17 cellular contexts compared by ENCODE assay signal in the genomic region with DNA sequence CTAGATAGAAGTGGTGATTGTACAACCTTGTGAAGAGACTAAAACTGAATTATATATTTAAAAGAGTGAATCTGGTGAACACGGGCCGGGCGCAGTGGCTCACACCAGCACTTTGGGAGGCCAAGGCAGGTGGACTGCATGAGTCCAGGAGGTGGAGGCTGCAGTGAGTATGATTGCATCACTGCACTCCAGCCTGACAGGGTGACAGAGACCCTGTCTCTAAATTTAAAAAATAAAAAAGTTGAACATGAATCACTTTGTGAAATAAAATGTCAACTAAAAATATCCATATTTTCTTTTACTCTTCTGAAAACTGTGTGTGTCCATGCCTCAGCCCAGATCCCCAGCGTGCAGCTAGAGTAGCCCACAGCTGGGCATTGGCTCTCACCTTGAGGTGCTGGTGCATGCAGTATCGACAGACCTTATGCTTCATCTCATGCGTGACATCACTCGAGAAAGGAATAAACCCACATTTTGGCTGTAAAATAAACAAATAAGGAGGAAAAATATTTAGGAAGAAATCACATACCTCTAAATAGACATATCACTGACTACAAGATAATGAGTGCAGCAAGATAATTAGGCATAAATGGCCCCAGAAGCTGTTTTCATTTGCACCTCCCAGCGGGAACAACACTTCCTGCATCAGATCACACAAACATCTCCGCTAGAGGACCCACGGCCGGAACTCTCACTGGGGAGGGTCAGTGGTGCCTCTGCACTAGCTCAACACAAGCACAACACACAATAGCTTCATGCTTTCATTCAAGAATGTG. TPM values are rescaled to one million over a fixed set of nuclear protein-coding genes. Genes with fewer than 3 reads are reported as not detected.
A peak's percentile ranks its signal among the peaks of the same experiment; 100 is the strongest.
DNase-seq lines count a peak whose midpoint lies in the region; ATAC-seq, FAIRE-seq and TF ChIP-seq lines count a peak whose summit lies in the region.
"Had no signal": no experiment of that assay in that cellular context is flagged by ENCODE, and none has a peak within 500 bp of the region (broad histone marks: within the 10 kb centered on the region; RNA-seq: fewer than 3 reads in every experiment).

No MANE protein-coding gene starts in this region.

- H2AFZ ChIP-seq in HepG2 (ENCODE audit: low read length) = no peak overlapping the region
- H2AFZ ChIP-seq: GM23338 had no signal

- no peak overlapping the region for H3K9ac ChIP-seq in HepG2 (ENCODE audit: insufficient read depth, low read depth, low read length)

- 93% methylated on average over 8 of the region's 11 CpGs for WGBS in right lobe of liver (ENCODE audit: insufficient coverage, low coverage, low lambda C conversion rate, missing lambda C conversion rate)
- 97% methylated on average over 11 of the region's 11 CpGs for WGBS in HepG2 (ENCODE audit: low lambda C conversion rate)

- TF ChIP-seq EP300 in HepG2 (IDR thresholded peaks at IDR 0.05; ENCODE audit: low read depth in 2 of 2, low read length in 2 of 2) (no peak), HepG2 (CRISPR knock-in tag; IDR thresholded peaks at IDR 0.05; ENCODE audit: borderline replicate concordance) (no peak)

- no peak for TF ChIP-seq RAD21 in HepG2 (CRISPR knock-in tag; IDR thresholded peaks at IDR 0.05)

- CTCF ChIA-PET in HepG2 (lab: Yijun Ruan, JAX; ENCODE audit: low intra/inter-chr PET ratio, low total read pairs) = no interaction called here

- POLR2A ChIA-PET in HepG2 (lab: Yijun Ruan, JAX) = no interaction called here

- intact Hi-C loops in right lobe of liver (cut with DNase I) (no loop called here), HepG2 (cut with micrococcal nuclease; ENCODE audit: unreplicated experiment) (no loop called here)

- H3K27ac ChIP-seq in right lobe of liver (no peak overlapping the region), HepG2 (ENCODE audit: extremely low read length, insufficient read depth, low read length) (no peak overlapping the region)
- H3K27ac ChIP-seq: C4-2B, HL-60 had no signal

- ATAC-seq in right lobe of liver = peak in 2 of 4 donors; percentile 13 to 39
- ATAC-seq in HepG2 = no peak
- no peak for ATAC-seq in left lobe of liver
- ATAC-seq: GM12878 had no signal

- H3K27me3 ChIP-seq in right lobe of liver (no peaks in the 10 kb centered on the region), HepG2 (ENCODE audit: control insufficient read depth in 1 of 2, insufficient read depth in 2 of 2, low read length in 2 of 2) (no peaks in the 10 kb centered on the region)

- no TSS peak for BruUV-seq in HepG2 (replicated peaks; lab: Mats Ljungman, UMichigan)

- in situ Hi-C loops in HepG2 (cut with HindIII; ENCODE audit: extremely low pct_ligation_motif_present, low pct_unique_long_range_greater_than_20kb) = no loop called here

- H3K4me3 ChIP-seq in right lobe of liver = no peak overlapping the region
- no peak overlapping the region for H3K4me3 ChIP-seq in HepG2 (replicated peaks in 1 of 3; ENCODE audit: insufficient read depth in 1 of 3, low read depth in 2 of 3, low read length in 3 of 3)
- H3K4me3 ChIP-seq: GM12878, GM23338 had no signal

- TF ChIP-seq POLR2A in right lobe of liver (IDR thresholded peaks at IDR 0.05) (no peak), HepG2 (IDR thresholded peaks at IDR 0.05; ENCODE audit: insufficient read depth in 1 of 2, low read depth in 2 of 2, low read length in 2 of 2) (no peak)

- H3K4me1 ChIP-seq in right lobe of liver = peaks cover 0 to 7% (median 0%) of the 10 kb centered on the region in 4 donors
- H3K4me1 ChIP-seq in HepG2 (ENCODE audit: insufficient read depth, low read length) = 0 out of 2 replicates have a peak, but pooled peaks cover 7% of the 10 kb centered on the region

- H3K36me3 ChIP-seq in right lobe of liver = peaks cover 0 to 53% (median 15%) of the 10 kb centered on the region in 4 donors
- peaks cover 13 to 69% of the 10 kb centered on the region in 2 experiments for H3K36me3 ChIP-seq in HepG2 (replicated peaks in 1 of 2; ENCODE audit: control insufficient read depth in 1 of 2, insufficient read depth in 2 of 2, low read length in 2 of 2)

- no peaks in the 10 kb centered on the region for H3K79me2 ChIP-seq in HepG2 (ENCODE audit: insufficient read depth, low read length)

- no peak overlapping the region for H3K4me2 ChIP-seq in HepG2 (ENCODE audit: low read depth, low read length)
- H3K4me2 ChIP-seq: GM23338 had no signal

- FAIRE-seq in HepG2 (lab: Jason Lieb, UNC) = no peak
- FAIRE-seq: G401.6, GM12878, GM18507, HTR-8/SVneo had no signal

- DNase-seq in right lobe of liver = peak in 2 of 3 donors; percentile 16 to 31
- DNase-seq in HepG2 (ENCODE audit: low spot score) = no peak
- DNase-seq in left lobe of liver (ENCODE audit: low spot score) = peak; percentile 33
- DNase-seq in stimulated activated CD8-positive, alpha-beta memory T cell treated with anti-CD3 and anti-CD28 coated beads, Interleukin-4, amount 100 ng/mL, for 48 hours = peak; percentile 11
- no peak for DNase-seq in NCI-H2227 treated with DMSO at 0.1 percent for 48 hours (lab: John Stamatoyannopoulos, UW)
- no peak for DNase-seq in NCI-H1105 (lab: John Stamatoyannopoulos, UW)
- no peak for DNase-seq in NCI-H187 (lab: John Stamatoyannopoulos, UW)
- DNase-seq: DND-41; NCI-H187 treated with DMSO at 0.1 percent for 48 hours; NK-92 treated with Interleukin-12 subunit alpha and Interleukin-12 subunit beta, amount 100 ng/mL, for 24 hours had no signal

- H4K20me1 ChIP-seq in HepG2 (ENCODE audit: insufficient read depth, low read length) = no peaks in the 10 kb centered on the region

- H3K9me3 ChIP-seq in right lobe of liver = no peaks in the 10 kb centered on the region
- no peaks in the 10 kb centered on the region for H3K9me3 ChIP-seq in HepG2 (ENCODE audit: low read length)

- no peak for TF ChIP-seq CTCF in right lobe of liver (IDR thresholded peaks at IDR 0.05)
- TF ChIP-seq CTCF in HepG2 (CRISPR knock-in tag; IDR thresholded peaks at IDR 0.05) = no peak

TF ChIP-seq in HepG2, 621 proteins besides CTCF, POLR2A, EP300 and RAD21:
- TF ChIP-seq DMAP1 (CRISPR knock-in tag; IDR thresholded peaks at IDR 0.05) = no peak
- TF ChIP-seq ZNF678 (CRISPR knock-in tag; IDR thresholded peaks at IDR 0.05) = no peak
- TF ChIP-seq ZNF615 (CRISPR knock-in tag; IDR thresholded peaks at IDR 0.05; ENCODE audit: borderline replicate concordance) = no peak
- no peak for TF ChIP-seq ATF7-NPFF (CRISPR knock-in tag; IDR thresholded peaks at IDR 0.05; ENCODE audit: low read depth)
- no peak for TF ChIP-seq ZFP37 (CRISPR knock-in tag; IDR thresholded peaks at IDR 0.05; ENCODE audit: borderline replicate concordance)
- TF ChIP-seq ZNF547 (CRISPR knock-in tag; IDR thresholded peaks at IDR 0.05) = no peak
- no peak for TF ChIP-seq ATF7 (IDR thresholded peaks at IDR 0.05)
- no peak for TF ChIP-seq ATF7 (CRISPR knock-in tag; IDR thresholded peaks at IDR 0.05)

RNA-seq across cellular contexts. Expression of a gene that starts 22.1 kb away (rescaled TPM):
- total RNA-seq in right lobe of liver = 1 to 10 TPM; 2.4 to 4.9 (median 3.7) TPM
- 14.1 and 15.1 TPM in 2 replicates for total RNA-seq in HepG2 (2016; rRNA removed; fragmentation: Illumina TruSeq; extraction: Trizol)
- total RNA-seq in HepG2 (2016; cell fraction: cytosol; rRNA removed; fragmentation: Illumina TruSeq; extraction: Trizol; ENCODE audit: low read depth) = 0.91 and 1.3 TPM in 2 replicates
- 12.9 and 15.9 TPM in 2 replicates for total RNA-seq in HepG2 (2016; cell fraction: insoluble cytoplasmic fraction; rRNA removed; fragmentation: Illumina TruSeq; extraction: Trizol)
- total RNA-seq in HepG2 (2016; cell fraction: membrane; rRNA removed; fragmentation: Illumina TruSeq; extraction: Trizol) = 4.6 and 5.0 TPM in 2 replicates
- 6.5 and 8.3 TPM in 2 replicates for total RNA-seq in HepG2 (2016; cell fraction: nucleus; rRNA removed; fragmentation: Illumina TruSeq; extraction: Trizol)
- 9.9 and 11.2 TPM in 2 replicates for polyA plus RNA-seq in HepG2 (2011; rRNA removed)
- 10.8 and 11.0 TPM in 2 replicates for polyA plus RNA-seq in HepG2 (2011; cell fraction: cytosol; rRNA removed)
- 17.2 and 18.8 TPM in 2 replicates for polyA plus RNA-seq in HepG2 (2011; cell fraction: nucleus; rRNA removed)
- 5.3 and 5.7 TPM in 2 replicates for polyA plus RNA-seq in HepG2 (2012)
- 0.66 and 1.2 TPM in 2 replicates for polyA plus RNA-seq in HepG2 (2016; cell fraction: cytosol; fragmentation: Illumina TruSeq; extraction: Trizol; ENCODE audit: low read depth)
- polyA plus RNA-seq in HepG2 (2016; cell fraction: insoluble cytoplasmic fraction; fragmentation: Illumina TruSeq; extraction: Trizol; ENCODE audit: low read depth) = 16.3 and 16.9 TPM in 2 replicates
- polyA plus RNA-seq in HepG2 (2016; cell fraction: membrane; fragmentation: Illumina TruSeq; extraction: Trizol; ENCODE audit: low read depth) = 2.2 and 3.4 TPM in 2 replicates
- 12.6 and 15.6 TPM in 2 replicates for polyA plus RNA-seq in HepG2 (2016; cell fraction: nucleus; fragmentation: Illumina TruSeq; extraction: Trizol; ENCODE audit: insufficient read depth, low read depth)
- polyA minus RNA-seq in HepG2 (2011; rRNA and poly(A)+ RNA removed; ENCODE audit: low replicate concordance) = 61.7 and 67.2 TPM in 2 replicates
- 6.2 and 7.6 TPM in 2 replicates for polyA minus RNA-seq in HepG2 (2011; cell fraction: cytosol; rRNA and poly(A)+ RNA removed)
- polyA minus RNA-seq in HepG2 (2011; cell fraction: nucleus; rRNA and poly(A)+ RNA removed) = 9.8 and 10.4 TPM in 2 replicates
- 1.8 TPM for total RNA-seq in left lobe of liver

Comparison
In these comparisons a context has a peak if more than half of its experiments do, and no peak if none do; other contexts are left out.
1. DNase-seq: peak in right lobe of liver (2 of 3), left lobe of liver (single experiment) and stimulated activated CD8-positive, alpha-beta memory T cell treated with anti-CD3 and anti-CD28 coated beads, Interleukin-4, amount 100 ng/mL, for 48 hours (single experiment); none in HepG2 (single experiment), NCI-H2227 treated with DMSO at 0.1 percent for 48 hours (single experiment), NCI-H1105 (single experiment) and NCI-H187 (0 of 2).